ENCODE assay signal across 1 cellular context in the genomic region with DNA sequence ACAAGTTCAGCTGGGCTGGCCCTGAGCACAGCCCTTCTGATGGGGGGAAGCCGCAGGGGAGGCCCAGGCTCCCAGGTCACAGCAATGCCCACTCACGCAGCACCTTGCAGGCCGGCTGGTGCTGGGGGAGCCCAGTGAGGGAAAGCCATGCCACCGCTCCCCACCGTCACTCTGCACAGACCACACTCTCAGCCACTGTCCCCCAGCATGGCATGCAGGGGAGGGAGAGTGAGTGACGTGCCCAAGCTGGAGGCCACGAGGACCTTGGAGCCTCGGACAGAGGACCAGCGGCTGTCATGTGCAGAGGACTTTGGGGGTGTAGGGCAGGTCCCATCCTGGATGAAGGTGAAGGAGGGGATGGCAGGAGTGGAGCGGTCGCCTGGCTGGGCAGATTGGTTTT.
TF ChIP-seq lines count a peak whose summit lies in the region.

No MANE protein-coding gene starts in this region.

TF ChIP-seq in HepG2, 621 proteins besides CTCF, POLR2A, EP300 and RAD21:
- TF ChIP-seq ZSCAN20 (CRISPR knock-in tag; IDR thresholded peaks at IDR 0.05; ENCODE audit: borderline replicate concordance) (no peak), ZNF468 (CRISPR knock-in tag; IDR thresholded peaks at IDR 0.05) (no peak), NAIF1 (CRISPR knock-in tag; IDR thresholded peaks at IDR 0.05; ENCODE audit: borderline replicate concordance) (no peak), ATF7-NPFF (CRISPR knock-in tag; IDR thresholded peaks at IDR 0.05; ENCODE audit: low read depth) (0 out of 2 replicates have a peak, but pooled peaks have one; percentile 16), ZMYM3 (CRISPR knock-in tag; IDR thresholded peaks at IDR 0.05) (no peak), CENPX (CRISPR knock-in tag; IDR thresholded peaks at IDR 0.05) (no peak), MBNL3 (CRISPR knock-in tag; conservative IDR thresholded peaks at IDR 0.05) (no peak), DR1 (CRISPR knock-in tag; IDR thresholded peaks at IDR 0.05) (no peak), GTF2F1 (IDR thresholded peaks at IDR 0.05; ENCODE audit: low read length) (no peak), AHR (CRISPR knock-in tag; IDR thresholded peaks at IDR 0.05) (0 out of 2 replicates have a peak, but pooled peaks have one; percentile 14), MYC (CRISPR knock-in tag; IDR thresholded peaks at IDR 0.05; ENCODE audit: borderline replicate concordance) (0 out of 2 replicates have a peak, but pooled peaks have one; percentile 21)
- TF ChIP-seq, protein P1, sequence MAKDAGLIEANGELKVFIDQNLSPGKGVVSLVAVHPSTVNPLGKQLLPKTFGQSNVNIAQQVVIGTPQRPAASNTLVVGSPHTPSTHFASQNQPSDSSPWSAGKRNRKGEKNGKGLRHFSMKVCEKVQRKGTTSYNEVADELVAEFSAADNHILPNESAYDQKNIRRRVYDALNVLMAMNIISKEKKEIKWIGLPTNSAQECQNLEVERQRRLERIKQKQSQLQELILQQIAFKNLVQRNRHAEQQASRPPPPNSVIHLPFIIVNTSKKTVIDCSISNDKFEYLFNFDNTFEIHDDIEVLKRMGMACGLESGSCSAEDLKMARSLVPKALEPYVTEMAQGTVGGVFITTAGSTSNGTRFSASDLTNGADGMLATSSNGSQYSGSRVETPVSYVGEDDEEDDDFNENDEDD (CRISPR knock-in tag; IDR thresholded peaks at IDR 0.05; ENCODE audit: borderline replicate concordance), result peak; percentile 25; the same call in 1 of the 2 replicates
